Comparison of ENCODE assay signal across 2 cellular contexts in the genomic region with DNA sequence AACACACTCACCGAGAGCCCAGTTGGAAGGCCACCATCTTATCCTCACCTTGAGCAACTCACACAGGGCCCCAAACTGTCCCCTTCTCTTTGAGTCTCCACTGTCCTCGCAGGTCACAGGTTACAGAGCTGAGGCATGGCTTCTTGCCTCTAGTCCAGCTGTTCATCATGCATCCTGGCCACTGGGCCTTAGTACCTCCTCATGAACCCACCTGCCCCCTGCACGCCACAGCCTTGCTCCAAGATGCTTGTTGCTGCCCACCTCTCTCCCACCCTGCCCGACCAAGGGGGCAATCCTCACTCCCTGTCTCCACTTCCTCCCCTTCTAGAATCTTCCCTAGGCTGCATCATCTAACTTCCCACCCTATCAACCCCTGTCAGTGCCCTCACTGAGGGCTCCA.
TF ChIP-seq lines count a peak whose summit lies in the region.

No MANE protein-coding gene starts in this region.

TF ChIP-seq in HCT116, 20 proteins besides CTCF, POLR2A, EP300 and RAD21:
- no peak for TF ChIP-seq YY1 (IDR thresholded peaks at IDR 0.05; ENCODE audit: extremely low read depth, insufficient replicate concordance, low read depth, low read length)

TF ChIP-seq in WTC11, 78 proteins besides CTCF, POLR2A, EP300 and RAD21:
- no peak for TF ChIP-seq JAZF1 (CRISPR knock-in tag; IDR thresholded peaks at IDR 0.05)
- no peak for TF ChIP-seq SOX15 (CRISPR knock-in tag; IDR thresholded peaks at IDR 0.05)
- TF ChIP-seq SP1 (CRISPR knock-in tag; conservative IDR thresholded peaks at IDR 0.05) = no peak
- TF ChIP-seq TP53 (CRISPR knock-in tag; IDR thresholded peaks at IDR 0.05) = no peak
- TF ChIP-seq TEAD4 (CRISPR knock-in tag; IDR thresholded peaks at IDR 0.05) = no peak
- TF ChIP-seq, protein P1, sequence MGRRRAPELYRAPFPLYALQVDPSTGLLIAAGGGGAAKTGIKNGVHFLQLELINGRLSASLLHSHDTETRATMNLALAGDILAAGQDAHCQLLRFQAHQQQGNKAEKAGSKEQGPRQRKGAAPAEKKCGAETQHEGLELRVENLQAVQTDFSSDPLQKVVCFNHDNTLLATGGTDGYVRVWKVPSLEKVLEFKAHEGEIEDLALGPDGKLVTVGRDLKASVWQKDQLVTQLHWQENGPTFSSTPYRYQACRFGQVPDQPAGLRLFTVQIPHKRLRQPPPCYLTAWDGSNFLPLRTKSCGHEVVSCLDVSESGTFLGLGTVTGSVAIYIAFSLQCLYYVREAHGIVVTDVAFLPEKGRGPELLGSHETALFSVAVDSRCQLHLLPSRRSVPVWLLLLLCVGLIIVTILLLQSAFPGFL (CRISPR knock-in tag; IDR thresholded peaks at IDR 0.05; ENCODE audit: borderline replicate concordance) = no peak
